In the genomic region with DNA sequence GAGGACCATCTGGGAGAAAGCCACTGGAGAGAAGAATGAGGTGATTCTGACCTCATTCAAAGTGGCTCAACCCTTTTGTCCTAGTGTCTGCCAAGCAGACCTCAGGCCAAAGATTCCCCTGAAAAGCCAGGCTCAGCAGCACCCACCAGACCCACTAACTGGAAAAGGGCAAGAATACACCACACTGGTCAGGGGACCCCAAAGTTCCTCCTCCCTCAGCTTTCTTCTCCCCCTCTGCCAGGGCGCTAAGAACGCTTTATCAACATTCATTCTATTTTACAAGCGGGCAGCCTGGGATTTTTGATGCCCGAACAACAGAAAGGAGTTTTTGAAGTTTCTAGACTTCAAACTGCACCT, we compare ENCODE assay signal across 27 cellular contexts. TPM values are rescaled to one million over a fixed set of nuclear protein-coding genes. Genes with fewer than 3 reads are reported as not detected.
DNase-seq lines count a peak whose midpoint lies in the region; ATAC-seq and TF ChIP-seq lines count a peak whose summit lies in the region.
"Had no signal": no experiment of that assay in that cellular context is flagged by ENCODE, and none has a peak within 500 bp of the region (broad histone marks: within the 10 kb centered on the region; RNA-seq: fewer than 3 reads in every experiment).

No MANE protein-coding gene starts in this region.

- peaks cover 17% of the 10 kb centered on the region for H3K4me1 Mint-ChIP-seq in glutamatergic neuron (ENCODE audit: low read depth, unreplicated experiment)
- peaks cover 92% of the 10 kb centered on the region for H3K4me1 Mint-ChIP-seq in neural progenitor cell

- peaks cover 38% of the 10 kb centered on the region for H3K4me1 ChIP-seq in A673 (ENCODE audit: insufficient read depth, low read length, poor library complexity, severe bottlenecking)
- H3K4me1 ChIP-seq in NT2/D1 (ENCODE audit: insufficient read depth, insufficient read length): peaks cover 7% of the 10 kb centered on the region
- peaks cover 53% of the 10 kb centered on the region for H3K4me1 ChIP-seq in neural progenitor cell
- H3K4me1 ChIP-seq: BE2C, prostate gland had no signal

- peak overlapping the region; percentile 81 for H3K4me2 ChIP-seq in neural progenitor cell

- WGBS in lower leg skin, 2 donors: 26 to 48% methylated on average over 4 of the region's 4 CpGs

- H3K36me3 Mint-ChIP-seq in glutamatergic neuron (ENCODE audit: unreplicated experiment) (no peaks in the 10 kb centered on the region), neural progenitor cell (peaks cover 63% of the 10 kb centered on the region)

- DNase-seq in A673 (ENCODE audit: low spot score): no peak
- DNase-seq in NT2/D1 (ENCODE audit: low read depth, low spot score): no peak
- no peak for DNase-seq in glutamatergic neuron
- DNase-seq in neural progenitor cell (ENCODE audit: low spot score): no peak
- DNase-seq in DMS53 (lab: John Stamatoyannopoulos, UW): no peak
- DNase-seq in lower leg skin (ENCODE audit: low spot score in 2 of 2): no peak
- DNase-seq in RKO (ENCODE audit: low spot score): no peak
- DNase-seq: 8988T; activated CD4-positive, alpha-beta T cell treated with anti-CD3 and anti-CD28 coated beads, Interleukin-2, amount 10 ng/mL, durations not matched to agents 24 days and 14 days; activated T-cell treated with anti-CD3 and anti-CD28 coated beads, Interleukin-2, amount 50 U/mL, for 72 hours; BE2C; effector memory CD8-positive, alpha-beta T cell; esophagus squamous epithelium; immature natural killer cell; NCI-H1436; stimulated activated CD4-positive, alpha-beta T cell treated with anti-CD3 and anti-CD28 coated beads, Interleukin-2, amount 100 ng/mL, for 24 hours; stimulated activated naive B cell treated with anti-CD40 and anti-IgM and Interleukin-4, amounts not matched to agents 10 μg/mL and 1 μg/mL and 100 μg/mL, for 72 hours; T-helper 17 cell had no signal

- peak overlapping the region; percentile 57 for H3K4me3 Mint-ChIP-seq in glutamatergic neuron (ENCODE audit: unreplicated experiment)
- peak overlapping the region; percentile 98 for H3K4me3 Mint-ChIP-seq in neural progenitor cell
- H3K4me3 Mint-ChIP-seq: activated CD4-positive, alpha-beta T cell treated with anti-CD3 and anti-CD28 coated beads, Interleukin-2, amount 10 ng/mL, durations not matched to agents 24 days and 14 days; effector memory CD8-positive, alpha-beta T cell; immature natural killer cell; natural killer cell treated with Interleukin-12 subunit alpha and Interleukin-12 subunit beta and Interleukin-15 and Interleukin-18, amount 100 ng/mL, for 72 hours; stimulated activated naive B cell treated with anti-CD40 and anti-IgM and Interleukin-4, amounts not matched to agents 10 μg/mL and 1 μg/mL and 100 μg/mL, for 72 hours; T-helper 17 cell had no signal

- H3K27me3 ChIP-seq in A673 (replicated peaks; ENCODE audit: insufficient read depth, low read depth, low read length, poor library complexity): no peaks in the 10 kb centered on the region
- H3K27me3 ChIP-seq in NT2/D1 (ENCODE audit: insufficient read depth, insufficient read length): peaks cover 88% of the 10 kb centered on the region
- H3K27me3 ChIP-seq in neural progenitor cell: peaks cover 99% of the 10 kb centered on the region

- H2AFZ ChIP-seq in neural progenitor cell (replicated peaks): no peak overlapping the region

- TF ChIP-seq CTCF in A673 (conservative IDR thresholded peaks at IDR 0.05; ENCODE audit: low read depth, low read length) (no peak), glutamatergic neuron (IDR thresholded peaks at IDR 0.05; ENCODE audit: partially characterized antibody, unreplicated experiment) (no peak), neural progenitor cell (IDR thresholded peaks at IDR 0.05) (no peak), lower leg skin (IDR thresholded peaks at IDR 0.05) (no peak)

- peak overlapping the region; percentile 23 for H3K9ac ChIP-seq in NT2/D1 (ENCODE audit: insufficient read length, low read depth)
- no peak overlapping the region for H3K9ac ChIP-seq in neural progenitor cell

- CTCF ChIA-PET in A673 (lab: Charles Lee): no interaction called here

- intact Hi-C loops in A673 (cut with micrococcal nuclease; ENCODE audit: unreplicated experiment) (loop anchor here (5.0 kb wide), 1 partner anchor 84 kb away; no protein-coding TSS in a partner anchor), lower leg skin (cut with DNase I; ENCODE audit: low total_unique reads) (no loop called here)

- H3K36me3 ChIP-seq in A673 (ENCODE audit: insufficient read depth, low read length, poor library complexity, severe bottlenecking): peaks cover 37% of the 10 kb centered on the region
- no peaks in the 10 kb centered on the region for H3K36me3 ChIP-seq in NT2/D1 (ENCODE audit: insufficient read depth, insufficient read length, low read length)
- no peaks in the 10 kb centered on the region for H3K36me3 ChIP-seq in neural progenitor cell
- H3K36me3 ChIP-seq: BE2C, esophagus squamous epithelium, prostate gland, SJSA1 had no signal

- H3K4me3 ChIP-seq in A673 (ENCODE audit: low read depth, low read length, poor library complexity, severe bottlenecking): peak overlapping the region; percentile 48
- peak overlapping the region; percentile 31 for H3K4me3 ChIP-seq in NT2/D1 (ENCODE audit: insufficient read length, low read depth)
- H3K4me3 ChIP-seq in neural progenitor cell: peak overlapping the region; percentile 48
- H3K4me3 ChIP-seq in lower leg skin (ENCODE audit: low read depth, poor library complexity, severe bottlenecking): no peak overlapping the region
- H3K4me3 ChIP-seq: K562, prostate gland had no signal

- peaks cover 57% of the 10 kb centered on the region for H3F3A ChIP-seq in neural progenitor cell (ENCODE audit: low read depth)

- TSS peak; percentile 84 for BruUV-seq in A673 (replicated peaks; lab: Mats Ljungman, UMichigan)

- ATAC-seq in HG03571 (IDR thresholded peaks at IDR 0.05; ENCODE audit: unreplicated experiment): no peak
- ATAC-seq: activated naive CD4-positive, alpha-beta T cell treated with anti-CD3 and anti-CD28 coated beads, Interleukin-2, amount 50 U/mL, for 72 hours; activated T-cell treated with anti-CD3 and anti-CD28 coated beads, Interleukin-2, amount 50 U/mL, for 72 hours; effector memory CD8-positive, alpha-beta T cell; K562; left lobe of liver; natural killer cell treated with Interleukin-12 subunit alpha and Interleukin-12 subunit beta and Interleukin-15 and Interleukin-18, amount 100 ng/mL, for 72 hours; stimulated activated naive B cell treated with anti-CD40 and anti-IgM and Interleukin-4, amounts not matched to agents 10 μg/mL and 1 μg/mL and 100 μg/mL, for 72 hours; T-helper 17 cell had no signal

- peak overlapping the region; percentile 78 for H3K27ac ChIP-seq in A673 (ENCODE audit: low read depth, low read length, poor library complexity, severe bottlenecking)
- no peak overlapping the region for H3K27ac ChIP-seq in neural progenitor cell
- H3K27ac ChIP-seq: esophagus squamous epithelium, prostate gland, SJSA1 had no signal

- no peaks in the 10 kb centered on the region for H3K79me2 ChIP-seq in neural progenitor cell (ENCODE audit: low read depth)

- H3K27ac Mint-ChIP-seq in glutamatergic neuron (ENCODE audit: unreplicated experiment) (no peak overlapping the region), neural progenitor cell (peak overlapping the region; percentile 97)
- H3K27ac Mint-ChIP-seq: activated CD4-positive, alpha-beta T cell treated with anti-CD3 and anti-CD28 coated beads, Interleukin-2, amount 10 ng/mL, durations not matched to agents 24 days and 14 days; activated naive CD4-positive, alpha-beta T cell treated with anti-CD3 and anti-CD28 coated beads, Interleukin-2, amount 50 U/mL, for 72 hours; activated T-cell treated with anti-CD3 and anti-CD28 coated beads, Interleukin-2, amount 50 U/mL, for 72 hours; effector memory CD8-positive, alpha-beta T cell; immature natural killer cell; natural killer cell treated with Interleukin-12 subunit alpha and Interleukin-12 subunit beta and Interleukin-15 and Interleukin-18, amount 100 ng/mL, for 72 hours had no signal

- no peaks in the 10 kb centered on the region for H3K9me3 ChIP-seq in A673 (ENCODE audit: low read depth, low read length, poor library complexity, severe bottlenecking)
- no peaks in the 10 kb centered on the region for H3K9me3 ChIP-seq in NT2/D1 (ENCODE audit: insufficient read depth, low read length)
- H3K9me3 ChIP-seq in neural progenitor cell (ENCODE audit: low read depth): no peaks in the 10 kb centered on the region
- H3K9me3 ChIP-seq: BE2C, esophagus squamous epithelium, prostate gland, SJSA1 had no signal

- POLR2A ChIA-PET in A673 (lab: Charles Lee; ENCODE audit: low non-redundant PET): interaction anchor here (0.6 kb wide), 1 partner anchor 79 kb away, joined by 4 read pairs; no protein-coding TSS in a partner anchor

- H3K9me3 Mint-ChIP-seq in glutamatergic neuron (ENCODE audit: unreplicated experiment) (peaks cover 14% of the 10 kb centered on the region), neural progenitor cell (no peaks in the 10 kb centered on the region)
- H3K9me3 Mint-ChIP-seq: activated T-cell treated with anti-CD3 and anti-CD28 coated beads, Interleukin-2, amount 50 U/mL, for 72 hours; natural killer cell treated with Interleukin-12 subunit alpha and Interleukin-12 subunit beta and Interleukin-15 and Interleukin-18, amount 100 ng/mL, for 72 hours had no signal

- no peak for TF ChIP-seq POLR2A in lower leg skin (IDR thresholded peaks at IDR 0.05)

- H4K20me1 ChIP-seq in neural progenitor cell (ENCODE audit: low read depth): peaks cover 70% of the 10 kb centered on the region

- H3K27me3 Mint-ChIP-seq in glutamatergic neuron (ENCODE audit: unreplicated experiment) (peaks cover 40% of the 10 kb centered on the region), neural progenitor cell (ENCODE audit: insufficient read depth, low read depth) (peaks cover 22% of the 10 kb centered on the region)

RNA-seq across cellular contexts. Expression of a gene that starts 7.3 kb away (rescaled TPM):
- total RNA-seq in A673 (2021) (39.3 and 47.2 TPM in 2 replicates), glutamatergic neuron (ENCODE audit: unreplicated experiment) (31.2 TPM), neural progenitor cell (ENCODE audit: low replicate concordance) (4.6 and 4.9 TPM in 2 replicates), lower leg skin (1 to 10 TPM; 2.7 to 7.0 (median 5.2) TPM)
- total RNA-seq: activated CD4-positive, alpha-beta T cell treated with anti-CD3 and anti-CD28 coated beads, Interleukin-2, amount 10 ng/mL, durations not matched to agents 24 days and 14 days; activated naive CD4-positive, alpha-beta T cell treated with anti-CD3 and anti-CD28 coated beads, Interleukin-2, amount 50 U/mL, for 72 hours; activated T-cell treated with anti-CD3 and anti-CD28 coated beads, Interleukin-2, amount 50 U/mL, for 72 hours; esophagus squamous epithelium; glomerular endothelial cell; K562; left lobe of liver; mesenteric fat pad; natural killer cell treated with Interleukin-12 subunit alpha and Interleukin-12 subunit beta and Interleukin-15 and Interleukin-18, amount 100 ng/mL, for 72 hours; prostate gland; T-helper 17 cell had no signal
